Comparison of ENCODE assay signal across 28 cellular contexts in genomic region chr2:29215073-29215472, GRCh38.
DNase-seq lines count a peak whose midpoint lies in the region; ATAC-seq and TF ChIP-seq lines count a peak whose summit lies in the region.
"Had no signal": no experiment of that assay in that cellular context is flagged by ENCODE, and none has a peak within 500 bp of the region (broad histone marks: within the 10 kb centered on the region; RNA-seq: fewer than 3 reads in every experiment).

No MANE protein-coding gene starts in this region.

- H3K4me3 Mint-ChIP-seq in activated T-cell treated with anti-CD3 and anti-CD28 coated beads, Interleukin-2, amount 50 U/mL, for 24 hours = no peak overlapping the region
- H3K4me3 Mint-ChIP-seq: CD4-positive, alpha-beta memory T cell; IgD-negative memory B cell had no signal

- no peaks in the 10 kb centered on the region for H3K27me3 ChIP-seq in H7 (ENCODE audit: control insufficient read depth, insufficient read depth, low read length)
- H3K27me3 ChIP-seq: BLaER1 treated with 17β-estradiol and CSF1 and Interleukin-3, amounts not matched to agents 10 nM and 100 nM had no signal

- H3K9me3 Mint-ChIP-seq in activated T-cell treated with anti-CD3 and anti-CD28 coated beads, Interleukin-2, amount 50 U/mL, for 24 hours = no peaks in the 10 kb centered on the region
- H3K9me3 Mint-ChIP-seq: IgD-negative memory B cell had no signal

- H3K27ac Mint-ChIP-seq in activated T-cell treated with anti-CD3 and anti-CD28 coated beads, Interleukin-2, amount 50 U/mL, for 24 hours = no peak overlapping the region
- H3K27ac Mint-ChIP-seq: CD4-positive, alpha-beta memory T cell; IgD-negative memory B cell had no signal

- no peak for ATAC-seq in GM18867 (IDR thresholded peaks at IDR 0.05; ENCODE audit: unreplicated experiment)
- ATAC-seq: HCT116 had no signal

- intact Hi-C loops in posterior vena cava (cut with DNase I) = no loop called here

- no peak overlapping the region for H3K4me3 ChIP-seq in H7 (ENCODE audit: insufficient read depth, low read depth, low read length)
- no peak overlapping the region for H3K4me3 ChIP-seq in coronary artery
- H3K4me3 ChIP-seq: A549; BLaER1 treated with 17β-estradiol and CSF1 and Interleukin-3, amounts not matched to agents 10 nM and 100 nM had no signal

- no peak overlapping the region for H3K27ac ChIP-seq in coronary artery
- H3K27ac ChIP-seq: A549; BLaER1 treated with 17β-estradiol and CSF1 and Interleukin-3, amounts not matched to agents 10 nM and 100 nM; HL-60; KMS-11 had no signal

- peak; percentile 7 to 11 for DNase-seq in activated T-cell treated with anti-CD3 and anti-CD28 coated beads, Interleukin-2, amount 50 U/mL, for 48 hours
- no peak for DNase-seq in activated T-cell treated with anti-CD3 and anti-CD28 coated beads, Interleukin-2, amount 50 U/mL, for 24 hours
- peak; percentile 6 for DNase-seq in H7
- DNase-seq in coronary artery (ENCODE audit: low spot score) = peak; percentile 47
- DNase-seq in posterior vena cava (ENCODE audit: low spot score) = peak; percentile 71
- DNase-seq in GOT3 (lab: John Stamatoyannopoulos, UW) = no peak
- DNase-seq: AML-193; Caco-2; CD4-positive, alpha-beta memory T cell; DMS 273 treated with DMSO at 0.1 percent for 48 hours; DMS79 treated with DMSO at 0.1 percent for 48 hours; GF-D8; MM.1S; NCI-H1048; NCI-H1417; NCI-H1694 treated with DMSO at 0.1 percent for 48 hours; NCI-H2081; NCI-H2227 treated with DMSO at 0.1 percent for 48 hours; NCI-H526 treated with DMSO at 0.1 percent for 48 hours; RPMI8226; SHP77 had no signal

- H3K36me3 Mint-ChIP-seq in activated T-cell treated with anti-CD3 and anti-CD28 coated beads, Interleukin-2, amount 50 U/mL, for 24 hours (ENCODE audit: low read depth) = no peaks in the 10 kb centered on the region
- H3K36me3 Mint-ChIP-seq: CD4-positive, alpha-beta memory T cell had no signal

- H3K27me3 Mint-ChIP-seq in activated T-cell treated with anti-CD3 and anti-CD28 coated beads, Interleukin-2, amount 50 U/mL, for 24 hours = no peaks in the 10 kb centered on the region
- H3K27me3 Mint-ChIP-seq: CD4-positive, alpha-beta memory T cell; IgD-negative memory B cell had no signal

- peaks cover 1% of the 10 kb centered on the region for H3K4me1 Mint-ChIP-seq in activated T-cell treated with anti-CD3 and anti-CD28 coated beads, Interleukin-2, amount 50 U/mL, for 24 hours (ENCODE audit: low read depth)
- H3K4me1 Mint-ChIP-seq: IgD-negative memory B cell had no signal

- no peak for TF ChIP-seq CTCF in coronary artery (IDR thresholded peaks at IDR 0.05)

- no peaks in the 10 kb centered on the region for H3K36me3 ChIP-seq in H7 (replicated peaks; ENCODE audit: control insufficient read depth, insufficient read depth, low read length)

Comparison
In these comparisons a context has a peak if more than half of its experiments do, and no peak if none do; other contexts are left out.
1. DNase-seq: peak in activated T-cell treated with anti-CD3 and anti-CD28 coated beads, Interleukin-2, amount 50 U/mL, for 48 hours (2 of 2), H7 (single experiment), coronary artery (single experiment) and posterior vena cava (single experiment); none in activated T-cell treated with anti-CD3 and anti-CD28 coated beads, Interleukin-2, amount 50 U/mL, for 24 hours (single experiment) and GOT3 (single experiment).